ENCODE assay signal across 9 cellular contexts in the genomic region with DNA sequence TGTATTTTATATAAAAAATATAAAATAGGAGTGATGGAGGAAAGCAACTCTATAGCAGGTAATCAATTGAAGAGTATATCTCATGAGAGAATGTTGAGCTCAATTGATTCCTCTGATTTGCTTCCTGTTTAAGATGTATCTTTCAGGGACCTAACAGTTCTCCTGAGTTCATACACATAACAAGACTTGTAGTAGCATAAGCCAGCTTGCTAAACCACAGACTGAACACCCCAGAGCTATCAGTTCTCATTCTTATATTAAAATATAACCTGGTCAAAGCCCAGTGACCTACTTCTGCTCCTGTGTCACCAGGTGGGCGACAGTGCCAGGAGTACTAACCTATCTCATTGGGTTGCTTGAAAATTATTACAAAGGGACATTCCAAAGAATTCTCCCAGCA. TPM values are rescaled to one million over a fixed set of nuclear protein-coding genes. Genes with fewer than 3 reads are reported as not detected.
"Had no signal": no experiment of that assay in that cellular context is flagged by ENCODE, and none has a peak within 500 bp of the region (broad histone marks: within the 10 kb centered on the region; RNA-seq: fewer than 3 reads in every experiment).

No MANE protein-coding gene starts in this region.

- H3K27ac ChIP-seq: HL-60, KMS-11 had no signal

- H3K4me1 Mint-ChIP-seq: IgD-negative memory B cell had no signal

- H3K4me3 ChIP-seq: K562 had no signal

- H3K36me3 Mint-ChIP-seq: IgD-negative memory B cell had no signal

- H3K27me3 Mint-ChIP-seq: IgD-negative memory B cell had no signal

- H3K4me3 Mint-ChIP-seq: IgD-negative memory B cell had no signal

- H3K27ac Mint-ChIP-seq: IgD-negative memory B cell had no signal

- DNase-seq: IMR-90, KBM-7, KG1 had no signal

- ATAC-seq: HepG2, K562 had no signal

RNA-seq across cellular contexts. Expression of gene CDH20, which starts 41.0 kb away (rescaled TPM):
- total RNA-seq: HepG2, HT-29, IMR-90, K562 had no signal
